In genomic region chr11:60939828-60940227, GRCh38 we compare ENCODE assay signal across 19 cellular contexts. TPM values are rescaled to one million over a fixed set of nuclear protein-coding genes. Genes with fewer than 3 reads are reported as not detected.
DNase-seq lines count a peak whose midpoint lies in the region; ATAC-seq and TF ChIP-seq lines count a peak whose summit lies in the region.
"Had no signal": no experiment of that assay in that cellular context is flagged by ENCODE, and none has a peak within 500 bp of the region (broad histone marks: within the 10 kb centered on the region; RNA-seq: fewer than 3 reads in every experiment).

No MANE protein-coding gene starts in this region.

- TF ChIP-seq CTCF in cardiac muscle cell (IDR thresholded peaks at IDR 0.05; ENCODE audit: low read depth, low read length) (no peak), heart left ventricle (IDR thresholded peaks at IDR 0.05) (no peak)

- 53 to 69% (median 59%) methylated on average over 2 of the region's 2 CpGs for WGBS in heart left ventricle, 4 donors

- H3K27me3 ChIP-seq in cardiac muscle cell (no peaks in the 10 kb centered on the region), heart left ventricle (no peaks in the 10 kb centered on the region)
- H3K27me3 ChIP-seq: uterus had no signal

- ATAC-seq in heart left ventricle, result no peak
- ATAC-seq: left lobe of liver, right cardiac atrium had no signal

- H3K36me3 ChIP-seq in cardiac muscle cell, result peaks cover 5% of the 10 kb centered on the region
- H3K36me3 ChIP-seq in heart left ventricle, result peaks cover 0 to 78% (median 37%) of the 10 kb centered on the region in 9 donors
- H3K36me3 ChIP-seq: uterus had no signal

- TF ChIP-seq POLR2A in heart left ventricle (IDR thresholded peaks at IDR 0.05), result no peak

- intact Hi-C loops in heart left ventricle (cut with DNase I), result no loop called here

- no peak overlapping the region for H3K27ac ChIP-seq in cardiac muscle cell
- no peak overlapping the region for H3K27ac ChIP-seq in heart left ventricle
- H3K27ac ChIP-seq: uterus, VCaP had no signal

- H3K9me3 ChIP-seq in cardiac muscle cell (ENCODE audit: low read depth) (no peaks in the 10 kb centered on the region), heart left ventricle (no peaks in the 10 kb centered on the region)
- H3K9me3 ChIP-seq: uterus had no signal

- DNase-seq in cardiac muscle cell (ENCODE audit: low read depth in 1 of 2, low spot score in 1 of 2) (peak; percentile 60 to 71), heart left ventricle (no peak), iris pigment epithelial cell (ENCODE audit: low read depth) (peak; percentile 85), NCI-H1930 (lab: John Stamatoyannopoulos, UW) (no peak), NCI-H2081 treated with DMSO at 0.1 percent for 48 hours (lab: John Stamatoyannopoulos, UW) (no peak), NOMO-1 treated with DMSO at 0.1 percent for 48 hours (lab: John Stamatoyannopoulos, UW; ENCODE audit: unreplicated experiment) (no peak)
- DNase-seq: amygdala; CD4-positive, CD25-positive, alpha-beta regulatory T cell; DMS53; MV-4-11; NCI-H2029; NCI-H524; occipital lobe; SHP77; T-helper 1 cell; uterus had no signal

- no peak overlapping the region for H3K4me3 ChIP-seq in cardiac muscle cell
- no peak overlapping the region for H3K4me3 ChIP-seq in heart left ventricle
- H3K4me3 ChIP-seq: uterus had no signal

- H3K4me1 ChIP-seq in cardiac muscle cell (ENCODE audit: low read depth), result peaks cover 13% of the 10 kb centered on the region
- peaks cover 0 to 37% (median 15%) of the 10 kb centered on the region in 12 donors for H3K4me1 ChIP-seq in heart left ventricle
- H3K4me1 ChIP-seq: uterus had no signal

RNA-seq across cellular contexts. Expression of gene SLC15A3, which starts 12.1 kb away (rescaled TPM):
- total RNA-seq in cardiac muscle cell, result 2.1 TPM in 1 of 2 replicates, not detected in the other
- 0.27 TPM in 1 of 2 replicates, not detected in the other for polyA plus RNA-seq in cardiac muscle cell
- 10 to 100 TPM; 11.9 to 85.1 (median 19.1) TPM for total RNA-seq in heart left ventricle
- 10 to 100 TPM; 14.8 to 26.4 TPM for polyA plus RNA-seq in heart left ventricle

RNA-seq across cellular contexts. Expression of gene TMEM132A, which starts 15.6 kb away (rescaled TPM):
- 154 and 188 TPM in 2 replicates for total RNA-seq in cardiac muscle cell
- 143 and 176 TPM in 2 replicates for polyA plus RNA-seq in cardiac muscle cell
- 10 to 100 TPM in 2 of 9 donors, 1 to 10 TPM in 7; 3.1 to 16.1 (median 8.5) TPM for total RNA-seq in heart left ventricle
- polyA plus RNA-seq in heart left ventricle, result 1 to 10 TPM; 7.0 to 8.9 TPM
- total RNA-seq: CD4-positive, CD25-positive, alpha-beta regulatory T cell had no signal
- polyA plus RNA-seq: CD4-positive, CD25-positive, alpha-beta regulatory T cell had no signal

RNA-seq across cellular contexts. Expression of gene TMEM109, which starts 25.9 kb away (rescaled TPM):
- 56.7 and 66.3 TPM in 2 replicates for total RNA-seq in cardiac muscle cell
- 77.7 and 109 TPM in 2 replicates for polyA plus RNA-seq in cardiac muscle cell
- total RNA-seq in heart left ventricle, result 100 to 1,000 TPM in 4 of 9 donors, 10 to 100 TPM in 5; 82.9 to 123 (median 96.3) TPM
- 100 to 1,000 TPM in 1 of 2 donors, 10 to 100 TPM in 1; 71.8 to 131 TPM for polyA plus RNA-seq in heart left ventricle

RNA-seq across cellular contexts. Expression of gene CD6, which starts 31.7 kb away (rescaled TPM):
- total RNA-seq in cardiac muscle cell, result 0.35 and 4.2 TPM in 2 replicates
- polyA plus RNA-seq in cardiac muscle cell, result not detected in 2 replicates
- total RNA-seq in heart left ventricle, result 1 to 10 TPM in 2 of 9 donors, under 1 TPM in 6, not detected in 1; 0.12 to 6.1 (median 0.40) TPM
- polyA plus RNA-seq in heart left ventricle, result under 1 TPM; 0.08 to 0.19 TPM

RNA-seq across cellular contexts. Expression of gene PRPF19, which starts 33.4 kb away (rescaled TPM):
- total RNA-seq in cardiac muscle cell (58.8 and 75.2 TPM in 2 replicates), heart left ventricle (10 to 100 TPM; 30.8 to 72.0 (median 40.8) TPM)
- polyA plus RNA-seq in cardiac muscle cell (14.9 and 17.0 TPM in 2 replicates), heart left ventricle (10 to 100 TPM; 35.5 to 62.2 TPM)

Comparison
In these comparisons a context has a peak if more than half of its experiments do, and no peak if none do; other contexts are left out.
1. DNase-seq: peak in cardiac muscle cell (2 of 2) and iris pigment epithelial cell (single experiment); none in heart left ventricle (0 of 5), NCI-H1930 (0 of 2), NCI-H2081 treated with DMSO at 0.1 percent for 48 hours (single experiment) and NOMO-1 treated with DMSO at 0.1 percent for 48 hours (single experiment).